Comparison of ENCODE assay signal across 2 cellular contexts in the genomic region with DNA sequence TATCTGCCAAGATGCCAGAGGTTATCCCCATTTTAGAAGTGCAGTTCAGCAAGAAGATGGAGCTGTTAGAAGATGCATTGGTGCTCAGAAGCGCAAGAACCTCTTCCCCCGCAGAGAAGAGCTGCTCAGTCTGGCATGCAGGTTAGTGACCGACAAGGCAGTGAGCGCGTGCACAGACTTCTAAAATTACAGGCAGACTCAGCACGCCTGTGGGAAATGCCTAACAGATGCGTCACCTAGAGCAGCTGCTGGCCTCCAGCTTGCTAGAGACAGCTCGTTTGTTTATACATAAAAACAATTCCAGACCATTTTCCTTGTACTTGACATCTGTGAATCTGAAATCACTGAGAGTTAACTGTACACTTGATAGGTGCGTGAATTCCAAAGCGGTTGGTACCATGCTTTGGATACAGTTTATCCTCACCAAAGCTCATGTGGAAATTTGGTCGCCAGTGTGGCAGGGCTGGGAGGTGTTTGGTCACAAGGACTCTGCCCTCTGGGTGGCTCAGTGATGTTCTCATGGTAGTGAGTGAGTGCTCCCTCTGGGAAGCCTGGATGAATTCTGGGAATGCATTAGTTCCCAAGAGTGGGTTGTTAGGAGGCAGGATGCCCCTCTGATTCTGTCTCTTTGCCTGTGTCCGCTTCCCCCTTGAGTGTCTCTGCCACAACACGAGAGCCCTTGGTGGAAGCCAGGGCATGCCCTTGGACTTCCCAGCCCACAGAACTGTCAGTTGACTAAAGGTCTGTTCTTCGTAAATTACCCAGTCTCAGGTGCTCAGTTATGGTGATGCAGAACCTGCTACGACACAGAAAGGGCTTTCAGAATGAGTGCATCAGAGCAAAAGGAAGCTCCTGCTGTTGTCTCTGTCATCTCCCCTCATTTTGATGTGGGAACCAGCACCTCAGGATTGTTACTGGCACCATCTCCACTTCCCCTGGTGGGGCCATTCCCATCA.
TF ChIP-seq lines count a peak whose summit lies in the region.

No MANE protein-coding gene starts in this region.

TF ChIP-seq in Ishikawa, 13 proteins besides CTCF, POLR2A, EP300 and RAD21:
- TF ChIP-seq TEAD4 (IDR thresholded peaks at IDR 0.05) (peak; percentile 83), ZBTB7A (IDR thresholded peaks at IDR 0.05; ENCODE audit: low read depth) (no peak), TAF1 (IDR thresholded peaks at IDR 0.05; ENCODE audit: low read depth) (no peak), FOXM1 (IDR thresholded peaks at IDR 0.05; ENCODE audit: borderline replicate concordance, low read depth) (0 out of 2 replicates have a peak, but pooled peaks have one; percentile 20), TCF12 (IDR thresholded peaks at IDR 0.05; ENCODE audit: low read depth) (peak; percentile 76), YY1 (IDR thresholded peaks at IDR 0.05; ENCODE audit: low read depth) (no peak)
- TF ChIP-seq, protein P1, sequence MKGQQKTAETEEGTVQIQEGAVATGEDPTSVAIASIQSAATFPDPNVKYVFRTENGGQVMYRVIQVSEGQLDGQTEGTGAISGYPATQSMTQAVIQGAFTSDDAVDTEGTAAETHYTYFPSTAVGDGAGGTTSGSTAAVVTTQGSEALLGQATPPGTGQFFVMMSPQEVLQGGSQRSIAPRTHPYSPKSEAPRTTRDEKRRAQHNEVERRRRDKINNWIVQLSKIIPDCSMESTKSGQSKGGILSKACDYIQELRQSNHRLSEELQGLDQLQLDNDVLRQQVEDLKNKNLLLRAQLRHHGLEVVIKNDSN (IDR thresholded peaks at IDR 0.05): no peak
- TF ChIP-seq, protein P2, sequence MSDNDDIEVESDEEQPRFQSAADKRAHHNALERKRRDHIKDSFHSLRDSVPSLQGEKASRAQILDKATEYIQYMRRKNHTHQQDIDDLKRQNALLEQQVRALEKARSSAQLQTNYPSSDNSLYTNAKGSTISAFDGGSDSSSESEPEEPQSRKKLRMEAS (IDR thresholded peaks at IDR 0.05): peak; percentile 60; the same call in 1 of the 2 replicates

TF ChIP-seq in HepG2, 621 proteins besides CTCF, POLR2A, EP300 and RAD21:
- TF ChIP-seq RXRA (CRISPR knock-in tag; IDR thresholded peaks at IDR 0.05) (no peak), ZNF564 (CRISPR knock-in tag; IDR thresholded peaks at IDR 0.05) (peak; percentile 86; the same call in 1 of the 2 replicates)
